26 cellular contexts compared by ENCODE assay signal in genomic region chr1:119467219-119467618, GRCh38. TPM values are rescaled to one million over a fixed set of nuclear protein-coding genes. Genes with fewer than 3 reads are reported as not detected.
DNase-seq lines count a peak whose midpoint lies in the region; ATAC-seq and TF ChIP-seq lines count a peak whose summit lies in the region.
"Had no signal": no experiment of that assay in that cellular context is flagged by ENCODE, and none has a peak within 500 bp of the region (broad histone marks: within the 10 kb centered on the region; RNA-seq: fewer than 3 reads in every experiment).

No MANE protein-coding gene starts in this region.

- H3K36me3 ChIP-seq in esophagus (ENCODE audit: control insufficient read depth in 2 of 2, insufficient read depth in 2 of 2, low read length in 1 of 2) (no peaks in the 10 kb centered on the region), mesendoderm (ENCODE audit: control insufficient read depth, insufficient read depth, low read length) (no peaks in the 10 kb centered on the region), MG63 (no peaks in the 10 kb centered on the region)
- H3K36me3 ChIP-seq: BLaER1 had no signal

- peaks cover 23% of the 10 kb centered on the region for H3K27me3 Mint-ChIP-seq in osteocyte (ENCODE audit: unreplicated experiment)
- H3K27me3 Mint-ChIP-seq: CD4-positive, CD25-positive, alpha-beta regulatory T cell had no signal

- peak; percentile 26 for DNase-seq in RWPE1 (ENCODE audit: low spot score)
- DNase-seq in left colon, result no peak
- peak; percentile 15 for DNase-seq in osteocyte (ENCODE audit: extremely low spot score, unreplicated experiment)
- no peak for DNase-seq in mesendoderm
- DNase-seq in MG63, result no peak
- DNase-seq: CD4-positive, CD25-positive, alpha-beta regulatory T cell; DMS53; HCEC 1CT; KBM-7; NCI-H2029; NCI-H446; NCI-H524 treated with DMSO at 0.1 percent for 48 hours; NCI-H774; PC-3; SHP77 had no signal

- no peaks in the 10 kb centered on the region for H3K9me3 Mint-ChIP-seq in osteocyte (ENCODE audit: unreplicated experiment)

- H3K4ac ChIP-seq in mesendoderm (ENCODE audit: low read depth, low read length), result no peak overlapping the region

- H3K79me1 ChIP-seq in mesendoderm (ENCODE audit: low read length), result no peaks in the 10 kb centered on the region

- H2AK5ac ChIP-seq in mesendoderm (ENCODE audit: low read length), result no peak overlapping the region

- H3K27ac Mint-ChIP-seq in osteocyte (ENCODE audit: unreplicated experiment), result no peak overlapping the region
- H3K27ac Mint-ChIP-seq: CD4-positive, CD25-positive, alpha-beta regulatory T cell had no signal

- no peak overlapping the region for H2BK15ac ChIP-seq in mesendoderm (replicated peaks; ENCODE audit: low read depth)

- no peak overlapping the region for H3K4me2 ChIP-seq in mesendoderm (ENCODE audit: low read length)
- H3K4me2 ChIP-seq: BLaER1 had no signal

- POLR2A ChIA-PET in RWPE1 (lab: Yijun Ruan, JAX; ENCODE audit: low non-redundant PET), result no interaction called here

- no peak overlapping the region for H3K27ac ChIP-seq in RWPE1
- peak overlapping the region; percentile 35 to 37 for H3K27ac ChIP-seq in esophagus (ENCODE audit: low read depth in 2 of 2, low read length in 1 of 2)
- no peak overlapping the region for H3K27ac ChIP-seq in mesendoderm (ENCODE audit: low read depth, low read length)
- H3K27ac ChIP-seq: BLaER1 had no signal

- no peaks in the 10 kb centered on the region for H3K4me1 Mint-ChIP-seq in osteocyte (ENCODE audit: unreplicated experiment)
- H3K4me1 Mint-ChIP-seq: CD4-positive, CD25-positive, alpha-beta regulatory T cell had no signal

- H3K9me3 ChIP-seq in esophagus (ENCODE audit: control insufficient read depth in 2 of 2, insufficient read depth in 1 of 2, low read depth in 1 of 2, low read length in 1 of 2), result no peaks in the 10 kb centered on the region
- no peaks in the 10 kb centered on the region for H3K9me3 ChIP-seq in MG63
- H3K9me3 ChIP-seq: BLaER1 had no signal

- no peak overlapping the region for H3K18ac ChIP-seq in mesendoderm (ENCODE audit: low read length)

- peaks cover 0 to 3% of the 10 kb centered on the region in 2 donors for H3K4me1 ChIP-seq in esophagus (ENCODE audit: control insufficient read depth in 2 of 2, insufficient read depth in 2 of 2, low read length in 1 of 2)
- H3K4me1 ChIP-seq in mesendoderm (ENCODE audit: control insufficient read depth, low read depth, low read length), result no peaks in the 10 kb centered on the region

- no peaks in the 10 kb centered on the region for H3K36me3 Mint-ChIP-seq in osteocyte (ENCODE audit: unreplicated experiment)
- H3K36me3 Mint-ChIP-seq: CD4-positive, CD25-positive, alpha-beta regulatory T cell had no signal

- H3K4me3 ChIP-seq in esophagus (ENCODE audit: low read depth in 1 of 2, low read length in 2 of 2), result no peak overlapping the region
- no peak overlapping the region for H3K4me3 ChIP-seq in mesendoderm (ENCODE audit: low read length)
- no peak overlapping the region for H3K4me3 ChIP-seq in MG63
- H3K4me3 ChIP-seq: BLaER1 had no signal

- H4K5ac ChIP-seq in mesendoderm (ENCODE audit: low read length), result no peak overlapping the region

- no peaks in the 10 kb centered on the region for H3K79me2 ChIP-seq in mesendoderm (ENCODE audit: control insufficient read depth, insufficient read depth, low read length)

- H3K27me3 ChIP-seq in esophagus (ENCODE audit: control insufficient read depth in 1 of 2, insufficient read depth in 2 of 2, low read length in 2 of 2), result no peaks in the 10 kb centered on the region
- no peaks in the 10 kb centered on the region for H3K27me3 ChIP-seq in mesendoderm (ENCODE audit: insufficient read depth, low read length, poor library complexity)
- H3K27me3 ChIP-seq in MG63, result peaks cover 2% of the 10 kb centered on the region; the same call in 1 of the 2 replicates
- H3K27me3 ChIP-seq: BLaER1 had no signal

- ATAC-seq in left colon, result peak; percentile 38
- ATAC-seq in GM21526 (IDR thresholded peaks at IDR 0.05; ENCODE audit: low FRiP score, unreplicated experiment), result no peak
- ATAC-seq: PC-3 had no signal

- CTCF ChIA-PET in RWPE1 (lab: Yijun Ruan, JAX), result no interaction called here

- H2BK120ac ChIP-seq in mesendoderm (ENCODE audit: low read depth, low read length), result no peak overlapping the region

- H3K23ac ChIP-seq in mesendoderm (ENCODE audit: low read length), result no peak overlapping the region

- TF ChIP-seq CTCF in RWPE1 (conservative IDR thresholded peaks at IDR 0.05; ENCODE audit: low read depth) (no peak), osteocyte (IDR thresholded peaks at IDR 0.05) (no peak)

- intact Hi-C loops in left colon (cut with DNase I, micrococcal nuclease), result no loop called here

- no peak overlapping the region for H3K9ac ChIP-seq in mesendoderm (ENCODE audit: low read length)
- H3K9ac ChIP-seq: BLaER1 had no signal

- H3K4me3 Mint-ChIP-seq in osteocyte (ENCODE audit: unreplicated experiment), result no peak overlapping the region
- H3K4me3 Mint-ChIP-seq: CD4-positive, CD25-positive, alpha-beta regulatory T cell had no signal

- whole genome bisulfite sequencing in esophagus, 2 donors, result 66 to 84% methylated on average over 1 of the region's 1 CpG
- WGBS in mesendoderm (ENCODE audit: extremely low coverage, insufficient coverage, low lambda C conversion rate), result no CpG with 5 or more reads among the region's 1 CpG

- no peak overlapping the region for H3K56ac ChIP-seq in mesendoderm (ENCODE audit: low read length)

- no peak overlapping the region for H2BK5ac ChIP-seq in mesendoderm (ENCODE audit: low read length)

- no peak overlapping the region for H4K8ac ChIP-seq in mesendoderm (ENCODE audit: low read depth, low read length)

RNA-seq across cellular contexts. Expression of gene HSD3B1, which starts 39.8 kb away (rescaled TPM):
- polyA plus RNA-seq in esophagus, result not detected
- total RNA-seq in left colon (under 1 TPM; 0.70 to 0.92 TPM), osteocyte (not detected in 2 replicates)
- polyA plus RNA-seq in mesendoderm (2013, experiment 1 of 2), result not detected
- not detected for polyA plus RNA-seq in mesendoderm (2013, experiment 2 of 2)
- not detected in 2 replicates for total RNA-seq in MG63 (2014; rRNA removed; shearing (Covaris generic); ENCODE audit: low replicate concordance)
- total RNA-seq: A172; CD4-positive, CD25-positive, alpha-beta regulatory T cell; Daoy; G401; H1; LHCN-M2; MCF 10A; PC-3; SK-MEL-5 had no signal
- polyA plus RNA-seq: AG04450; CD4-positive, CD25-positive, alpha-beta regulatory T cell; H1 had no signal

RNA-seq across cellular contexts. Expression of gene HSD3B2, which starts 52.3 kb away (rescaled TPM):
- polyA plus RNA-seq in esophagus, result under 1 TPM in 1 of 2 donors, not detected in 1; 0.07 TPM
- total RNA-seq in left colon (10 to 100 TPM in 1 of 2 donors, 1 to 10 TPM in 1; 3.2 to 16.6 TPM), osteocyte (not detected in 2 replicates)
- not detected for polyA plus RNA-seq in mesendoderm (2013, experiment 1 of 2)
- polyA plus RNA-seq in mesendoderm (2013, experiment 2 of 2), result not detected
- not detected in 2 replicates for total RNA-seq in MG63 (2014; rRNA removed; shearing (Covaris generic); ENCODE audit: low replicate concordance)
- total RNA-seq: A172; CD4-positive, CD25-positive, alpha-beta regulatory T cell; Daoy; G401; H1; LHCN-M2; MCF 10A; PC-3 had no signal
- polyA plus RNA-seq: AG04450; CD4-positive, CD25-positive, alpha-beta regulatory T cell; H1 had no signal

Comparison
In these comparisons a context has a peak if more than half of its experiments do, and no peak if none do; other contexts are left out.
1. DNase-seq: peak in RWPE1 (single experiment) and osteocyte (single experiment); none in left colon (0 of 2), mesendoderm (single experiment) and MG63 (single experiment).
2. H3K27ac ChIP-seq: peak in esophagus (2 of 2); none in RWPE1 (single experiment) and mesendoderm (single experiment).